8 cellular contexts compared by ENCODE assay signal in the genomic region with DNA sequence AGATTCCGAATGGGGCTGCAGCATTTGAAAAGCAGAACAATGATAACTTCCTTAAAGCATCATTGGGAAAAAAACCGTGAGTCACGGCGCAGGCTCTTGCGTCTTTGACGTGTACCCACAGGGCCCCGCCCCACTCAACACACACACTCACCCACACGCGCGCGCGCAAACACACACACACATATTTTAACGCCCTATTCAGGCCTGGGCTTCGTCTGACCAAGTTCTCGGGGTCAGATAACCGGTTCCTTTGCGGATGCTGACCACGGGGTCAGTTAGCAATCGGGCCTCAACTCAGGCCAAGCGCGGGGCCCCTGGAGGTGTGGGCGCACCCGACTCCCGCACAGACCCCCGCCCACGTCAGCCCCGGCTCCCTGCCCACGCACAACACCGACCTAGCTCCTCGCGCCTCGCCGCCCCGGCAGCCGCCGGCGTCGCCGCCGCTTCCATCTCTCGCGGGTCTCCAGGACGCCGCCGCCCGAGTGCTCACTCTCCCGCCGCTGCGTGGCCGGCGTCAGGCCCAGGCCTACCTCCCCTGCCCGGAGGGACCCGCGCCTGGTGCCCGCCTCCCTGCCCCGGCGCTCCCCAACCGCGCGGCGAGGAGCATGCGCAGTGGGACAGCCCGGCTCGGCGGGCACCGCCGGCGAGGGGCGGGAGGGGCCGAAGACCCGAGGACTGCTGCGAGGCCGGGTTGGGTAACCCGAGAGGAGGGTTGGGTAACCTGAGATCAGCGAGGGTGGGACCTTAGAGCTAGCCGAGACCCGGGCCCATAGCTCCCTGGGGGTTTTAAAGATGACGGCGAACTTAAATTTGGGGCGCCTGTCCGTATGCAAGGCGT. TPM values are rescaled to one million over a fixed set of nuclear protein-coding genes. Genes with fewer than 3 reads are reported as not detected.
DNase-seq lines count a peak whose midpoint lies in the region; ATAC-seq and TF ChIP-seq lines count a peak whose summit lies in the region.

Gene SLC36A4, minus strand, starts transcription at position 609 of the 838 bp plus-strand sequence. Its CDS starts 159 bp downstream, at position 450.

- H3K27me3 ChIP-seq in GM06990 (replicated peaks; ENCODE audit: control insufficient read depth, insufficient read depth, low read length) (no peaks in the 10 kb centered on the region), thoracic aorta (replicated peaks; ENCODE audit: insufficient read depth) (no peaks in the 10 kb centered on the region)

- H3K36me3 ChIP-seq in GM06990 (ENCODE audit: control insufficient read depth, insufficient read depth, low read length) (no peaks in the 10 kb centered on the region), thoracic aorta (no peaks in the 10 kb centered on the region)

- H3K4me3 Mint-ChIP-seq in HFFc6 (peak within 1 kb of the TSS; percentile 96), osteocyte (ENCODE audit: unreplicated experiment) (peak within 1 kb of the TSS; percentile 92)
- H3K4me3 Mint-ChIP-seq in activated naive CD8-positive, alpha-beta T cell treated with anti-CD3 and anti-CD28 coated beads for 36 hours: peak within 1 kb of the TSS; percentile 95

- intact Hi-C loops in head of caudate nucleus (cut with DNase I): no loop called here

- ATAC-seq in SK-N-SH treated with all-trans-retinoic acid at 6 μM for 48 hours (peak; percentile 96), thoracic aorta (ENCODE audit: insufficient number of reproducible peaks, low FRiP score, low read depth) (peak; percentile 92)

- no peaks in the 10 kb centered on the region for H3K9me3 Mint-ChIP-seq in HFFc6
- no peaks in the 10 kb centered on the region for H3K9me3 Mint-ChIP-seq in activated naive CD8-positive, alpha-beta T cell treated with anti-CD3 and anti-CD28 coated beads for 36 hours
- H3K9me3 Mint-ChIP-seq in osteocyte (ENCODE audit: unreplicated experiment): no peaks in the 10 kb centered on the region

- H3K27me3 Mint-ChIP-seq in HFFc6 (ENCODE audit: insufficient read depth): peaks cover 8% of the 10 kb centered on the region
- H3K27me3 Mint-ChIP-seq in activated naive CD8-positive, alpha-beta T cell treated with anti-CD3 and anti-CD28 coated beads for 36 hours: peaks cover 5% of the 10 kb centered on the region
- peaks cover 31% of the 10 kb centered on the region for H3K27me3 Mint-ChIP-seq in osteocyte (ENCODE audit: unreplicated experiment)

- H3K27ac ChIP-seq in thoracic aorta: peak within 1 kb of the TSS; percentile 87 to 95

- no peaks in the 10 kb centered on the region for H3K36me3 Mint-ChIP-seq in HFFc6 (ENCODE audit: low read depth)
- peaks cover 4% of the 10 kb centered on the region for H3K36me3 Mint-ChIP-seq in activated naive CD8-positive, alpha-beta T cell treated with anti-CD3 and anti-CD28 coated beads for 36 hours
- H3K36me3 Mint-ChIP-seq in osteocyte (ENCODE audit: unreplicated experiment): no peaks in the 10 kb centered on the region

- peaks cover 0 to 11% of the 10 kb centered on the region in 2 donors for H3K4me1 ChIP-seq in thoracic aorta (ENCODE audit: control insufficient read depth in 1 of 2, low read depth in 2 of 2)

- H3K27ac Mint-ChIP-seq in HFFc6: peak within 1 kb of the TSS; percentile 98
- H3K27ac Mint-ChIP-seq in activated naive CD8-positive, alpha-beta T cell treated with anti-CD3 and anti-CD28 coated beads for 36 hours: peak within 1 kb of the TSS; percentile 94
- peak within 1 kb of the TSS; percentile 94 for H3K27ac Mint-ChIP-seq in osteocyte (ENCODE audit: unreplicated experiment)

- TF ChIP-seq CTCF in GM06990 (IDR thresholded peaks at IDR 0.05; ENCODE audit: insufficient read depth, low read length, poor library complexity, severe bottlenecking) (no peak), HFFc6 (IDR thresholded peaks at IDR 0.05) (no peak), osteocyte (IDR thresholded peaks at IDR 0.05) (no peak), thoracic aorta (IDR thresholded peaks at IDR 0.05) (no peak)

- H3K4me3 ChIP-seq in GM06990 (replicated peaks; ENCODE audit: low read depth, low read length) (peak within 1 kb of the TSS; percentile 90), thoracic aorta (peak within 1 kb of the TSS; percentile 85)

- H3K9me3 ChIP-seq in thoracic aorta: no peaks in the 10 kb centered on the region

- DNase-seq in GM06990 (ENCODE audit: extremely low read depth, insufficient read length) (peak; percentile 85), HFFc6 (peak; percentile 92), NAMALWA (ENCODE audit: low spot score) (peak; percentile 90), head of caudate nucleus (peak; percentile 79 to 96 (median 90)), osteocyte (ENCODE audit: extremely low spot score, unreplicated experiment) (peak; percentile 94), thoracic aorta (ENCODE audit: low spot score) (peak; percentile 87)
- DNase-seq in activated naive CD8-positive, alpha-beta T cell treated with anti-CD3 and anti-CD28 coated beads for 36 hours: peak; percentile 87

- H3K4me1 Mint-ChIP-seq in HFFc6 (ENCODE audit: low read depth): peaks cover 17% of the 10 kb centered on the region; the same call in 1 of the 2 replicates
- peaks cover 14% of the 10 kb centered on the region for H3K4me1 Mint-ChIP-seq in activated naive CD8-positive, alpha-beta T cell treated with anti-CD3 and anti-CD28 coated beads for 36 hours
- H3K4me1 Mint-ChIP-seq in osteocyte (ENCODE audit: unreplicated experiment): peaks cover 2% of the 10 kb centered on the region

TF ChIP-seq in SK-N-SH treated with all-trans-retinoic acid at 6 μM for 48 hours, 23 proteins besides CTCF, POLR2A, EP300 and RAD21:
- TF ChIP-seq ZNF8 (CRISPR knock-in tag; IDR thresholded peaks at IDR 0.05) (peak; percentile 61; the same call in 1 of the 2 replicates), RARB (CRISPR knock-in tag; IDR thresholded peaks at IDR 0.05) (no peak), ZFP30 (CRISPR knock-in tag; IDR thresholded peaks at IDR 0.05) (0 out of 2 replicates have a peak, but pooled peaks have one; percentile 31)

RNA-seq across cellular contexts. Expression of gene SLC36A4, which starts in this region (rescaled TPM):
- total RNA-seq in HFFc6 (2021; fragmentation: NEBNext Ultra II Directional; extraction: Animal tissue kit (Norgen Biotek cat#: 25700)): 10 to 100 TPM; 10.6 to 18.5 (median 13.7) TPM
- total RNA-seq in activated naive CD8-positive, alpha-beta T cell treated with anti-CD3 and anti-CD28 coated beads for 36 hours: 10 to 100 TPM; 15.2 to 15.3 TPM
- 23.3 and 25.3 TPM in 2 replicates for total RNA-seq in osteocyte
- total RNA-seq in thoracic aorta: 10 to 100 TPM in 1 of 2 donors, 1 to 10 TPM in 1; 8.5 to 27.2 TPM

Comparison
In these comparisons a context has a peak if more than half of its experiments do, and no peak if none do; other contexts are left out.
1. Peak in every context shown above with its lines: DNase-seq, ATAC-seq, H3K4me3 ChIP-seq and H3K27ac ChIP-seq.